18 cellular contexts compared by ENCODE assay signal in genomic region chr1:209391792-209392191, GRCh38.
"Had no signal": no experiment of that assay in that cellular context is flagged by ENCODE, and none has a peak within 500 bp of the region (broad histone marks: within the 10 kb centered on the region; RNA-seq: fewer than 3 reads in every experiment).

No MANE protein-coding gene starts in this region.

- DNase-seq: IMR-90, Karpas-422, KG1, MM.1S, NCI-H1092 treated with DMSO at 0.1 percent for 48 hours, NCI-H1436, NCI-H187, NCI-H2029, NCI-H2081 treated with DMSO at 0.1 percent for 48 hours, NCI-H2171, NCI-H226, NCI-H510A treated with DMSO at 0.1 percent for 48 hours, NCI-H526 treated with DMSO at 0.1 percent for 48 hours, NCI-H748 treated with DMSO at 0.1 percent for 48 hours, RPMI8226, SHP77 had no signal

- ATAC-seq: HepG2, SK-N-SH treated with all-trans-retinoic acid at 6 μM for 48 hours had no signal
